Comparison of ENCODE assay signal across 19 cellular contexts in the genomic region with DNA sequence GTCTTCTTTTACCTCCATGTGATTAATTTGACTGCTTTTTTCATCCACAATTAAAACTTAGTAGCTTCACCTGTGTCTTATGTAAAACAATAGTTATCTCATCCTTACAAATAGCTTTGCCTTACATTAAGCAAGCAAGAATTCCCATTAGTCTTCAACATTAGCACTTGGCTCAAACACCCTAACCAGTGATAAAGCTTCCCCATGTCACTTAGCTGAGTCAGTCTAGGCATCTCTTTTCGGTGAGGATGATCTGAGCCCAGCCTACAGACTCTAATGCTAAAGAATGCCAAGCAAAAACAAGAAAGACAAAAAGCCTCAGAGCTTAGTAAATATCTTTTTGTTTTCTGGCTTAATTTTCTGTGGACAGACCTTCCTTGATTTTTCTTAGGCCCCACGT. TPM values are rescaled to one million over a fixed set of nuclear protein-coding genes. Genes with fewer than 3 reads are reported as not detected.
DNase-seq lines count a peak whose midpoint lies in the region; ATAC-seq and TF ChIP-seq lines count a peak whose summit lies in the region.
"Had no signal": no experiment of that assay in that cellular context is flagged by ENCODE, and none has a peak within 500 bp of the region (broad histone marks: within the 10 kb centered on the region; RNA-seq: fewer than 3 reads in every experiment).

No MANE protein-coding gene starts in this region.

- POLR2A ChIA-PET in SK-N-SH (lab: Yijun Ruan, JAX) = no interaction called here

- H3K9me3 Mint-ChIP-seq in natural killer cell treated with Interleukin-12 subunit alpha and Interleukin-12 subunit beta and Interleukin-15 and Interleukin-18, amount 100 ng/mL, for 72 hours = no peaks in the 10 kb centered on the region
- no peaks in the 10 kb centered on the region for H3K9me3 Mint-ChIP-seq in natural killer cell
- H3K9me3 Mint-ChIP-seq: activated CD4-positive, alpha-beta T cell treated with anti-CD3 and anti-CD28 coated beads, Interleukin-2, amount 10 ng/mL, durations not matched to agents 7 days and 5 days; activated naive CD4-positive, alpha-beta T cell treated with anti-CD3 and anti-CD28 coated beads for 36 hours; type B pancreatic cell had no signal

- DNase-seq in natural killer cell treated with Interleukin-12 subunit alpha and Interleukin-12 subunit beta and Interleukin-15 and Interleukin-18, amount 100 ng/mL, for 72 hours (ENCODE audit: low spot score) = no peak
- DNase-seq in natural killer cell (no peak), SK-N-SH (no peak), glomerular visceral epithelial cell (ENCODE audit: extremely low spot score) (peak; percentile 25), iPS-NIHi11 (ENCODE audit: low spot score) (no peak), DMS153 treated with DMSO at 0.1 percent for 48 hours (lab: John Stamatoyannopoulos, UW; ENCODE audit: unreplicated experiment) (no peak)
- DNase-seq: activated CD4-positive, alpha-beta T cell treated with anti-CD3 and anti-CD28 coated beads, Interleukin-2, amount 10 ng/mL, durations not matched to agents 7 days and 5 days; activated naive CD4-positive, alpha-beta T cell treated with anti-CD3 and anti-CD28 coated beads for 36 hours; left ventricle myocardium superior; NCI-H2029; NCI-H524; stimulated activated CD4-positive, alpha-beta T cell treated with anti-CD3 and anti-CD28 coated beads, Interleukin-12 subunit alpha, Interleukin-12 subunit beta, amount 100 ng/mL, for 4 hours; stimulated activated naive CD4-positive, alpha-beta T cell had no signal

- peak overlapping the region in 1 of 2 experiments; percentile 63; a peak in 3 of 4 replicates for H3K27ac ChIP-seq in SK-N-SH (ENCODE audit: low read depth in 2 of 2, low read length in 1 of 2)
- H3K27ac ChIP-seq: A549 had no signal

- peak overlapping the region; percentile 53 to 82 for H3K27ac Mint-ChIP-seq in natural killer cell treated with Interleukin-12 subunit alpha and Interleukin-12 subunit beta and Interleukin-15 and Interleukin-18, amount 100 ng/mL, for 72 hours
- peak overlapping the region in 1 of 2 donors; percentile 10 for H3K27ac Mint-ChIP-seq in natural killer cell
- H3K27ac Mint-ChIP-seq: activated CD4-positive, alpha-beta T cell treated with anti-CD3 and anti-CD28 coated beads, Interleukin-2, amount 10 ng/mL, durations not matched to agents 7 days and 5 days; activated naive CD4-positive, alpha-beta T cell treated with anti-CD3 and anti-CD28 coated beads for 36 hours; progenitor cell of endocrine pancreas; type B pancreatic cell had no signal

- no peak overlapping the region for H2AFZ ChIP-seq in SK-N-SH (ENCODE audit: low read depth)

- peak overlapping the region; percentile 56 for H3K4me2 ChIP-seq in SK-N-SH
- H3K4me2 ChIP-seq: A549 had no signal

- no peaks in the 10 kb centered on the region for H3K36me3 ChIP-seq in SK-N-SH (replicated peaks in 1 of 2; ENCODE audit: control insufficient read depth in 1 of 2, insufficient read depth in 2 of 2, low read length in 1 of 2)

- no peak overlapping the region for H3K4me3 Mint-ChIP-seq in natural killer cell treated with Interleukin-12 subunit alpha and Interleukin-12 subunit beta and Interleukin-15 and Interleukin-18, amount 100 ng/mL, for 72 hours
- no peak overlapping the region for H3K4me3 Mint-ChIP-seq in natural killer cell
- H3K4me3 Mint-ChIP-seq: activated CD4-positive, alpha-beta T cell treated with anti-CD3 and anti-CD28 coated beads, Interleukin-2, amount 10 ng/mL, durations not matched to agents 7 days and 5 days; activated naive CD4-positive, alpha-beta T cell treated with anti-CD3 and anti-CD28 coated beads for 36 hours; brain; type B pancreatic cell had no signal

- H4K20me1 ChIP-seq in SK-N-SH (ENCODE audit: insufficient read depth) = no peaks in the 10 kb centered on the region

- peaks cover 5 to 22% of the 10 kb centered on the region in 2 donors for H3K27me3 Mint-ChIP-seq in natural killer cell treated with Interleukin-12 subunit alpha and Interleukin-12 subunit beta and Interleukin-15 and Interleukin-18, amount 100 ng/mL, for 72 hours
- peaks cover 11 to 24% of the 10 kb centered on the region in 2 donors for H3K27me3 Mint-ChIP-seq in natural killer cell (ENCODE audit: low read depth in 2 of 2)
- H3K27me3 Mint-ChIP-seq: progenitor cell of endocrine pancreas had no signal

- no peak for ATAC-seq in natural killer cell treated with Interleukin-12 subunit alpha and Interleukin-12 subunit beta and Interleukin-15 and Interleukin-18, amount 100 ng/mL, for 72 hours
- ATAC-seq in natural killer cell (no peak), HG02610 (IDR thresholded peaks at IDR 0.05; ENCODE audit: unreplicated experiment) (no peak), GM18520 (IDR thresholded peaks at IDR 0.05; ENCODE audit: unreplicated experiment) (no peak)
- ATAC-seq: A549, left ventricle myocardium superior had no signal

- no peaks in the 10 kb centered on the region for H3K27me3 ChIP-seq in SK-N-SH (ENCODE audit: insufficient read depth)

- intact Hi-C loops in natural killer cell (cut with micrococcal nuclease) = no loop called here

- CTCF ChIA-PET in SK-N-SH (lab: Yijun Ruan, JAX) = interaction anchor here (3.2 kb wide), 1 partner anchor 30 kb away, joined by 13 read pairs; no protein-coding TSS in a partner anchor

- H3K4me3 ChIP-seq in SK-N-SH (ENCODE audit: low read depth in 2 of 2, low read length in 1 of 2) = no peak overlapping the region
- H3K4me3 ChIP-seq: A549 had no signal

- peak in 1 of 2 experiments; percentile 58; a peak in 1 of 4 replicates for TF ChIP-seq EP300 in SK-N-SH (IDR thresholded peaks at IDR 0.05; ENCODE audit: borderline replicate concordance in 1 of 2, low read depth in 1 of 2, low read length in 1 of 2)

- peaks cover 18% of the 10 kb centered on the region for H3F3A ChIP-seq in SK-N-SH (replicated peaks; ENCODE audit: insufficient read depth)

- no peaks in the 10 kb centered on the region for H3K79me2 ChIP-seq in SK-N-SH (ENCODE audit: insufficient read depth)

- no peaks in the 10 kb centered on the region for H3K9me2 ChIP-seq in SK-N-SH

- no peaks in the 10 kb centered on the region for H3K9me3 ChIP-seq in SK-N-SH

- H3K36me3 Mint-ChIP-seq in natural killer cell treated with Interleukin-12 subunit alpha and Interleukin-12 subunit beta and Interleukin-15 and Interleukin-18, amount 100 ng/mL, for 72 hours = no peaks in the 10 kb centered on the region
- H3K36me3 Mint-ChIP-seq in natural killer cell = no peaks in the 10 kb centered on the region
- H3K36me3 Mint-ChIP-seq: type B pancreatic cell had no signal

- TF ChIP-seq RAD21 in SK-N-SH (IDR thresholded peaks at IDR 0.05; ENCODE audit: low read length) = no peak

- H3K4me1 ChIP-seq in SK-N-SH (ENCODE audit: control insufficient read depth in 1 of 2, insufficient read depth in 2 of 2, low read depth in 1 of 2, low read length in 1 of 2) = peaks cover 0 to 5% of the 10 kb centered on the region in 2 experiments; a peak in 1 of 4 replicates
- H3K4me1 ChIP-seq: A549 had no signal

- 33% methylated on average over 2 of the region's 2 CpGs for WGBS in SK-N-SH (ENCODE audit: low lambda C conversion rate)

- peaks cover 12 to 16% of the 10 kb centered on the region in 2 donors for H3K4me1 Mint-ChIP-seq in natural killer cell treated with Interleukin-12 subunit alpha and Interleukin-12 subunit beta and Interleukin-15 and Interleukin-18, amount 100 ng/mL, for 72 hours (ENCODE audit: low read depth in 2 of 2)
- peaks cover 20 to 23% of the 10 kb centered on the region in 2 donors for H3K4me1 Mint-ChIP-seq in natural killer cell
- H3K4me1 Mint-ChIP-seq: brain had no signal

- TF ChIP-seq CTCF in natural killer cell (IDR thresholded peaks at IDR 0.05) (no peak), SK-N-SH (IDR thresholded peaks at IDR 0.05) (no peak)

- H3K9ac ChIP-seq in SK-N-SH = peak overlapping the region; percentile 4; the same call in 1 of the 2 replicates

TF ChIP-seq in SK-N-SH, 30 proteins besides CTCF, POLR2A, EP300 and RAD21 (continues in another document):
- TF ChIP-seq FOSL2 (IDR thresholded peaks at IDR 0.05; ENCODE audit: borderline replicate concordance, low read depth) (peak; percentile 67; the same call in 1 of the 2 replicates), MEF2A (IDR thresholded peaks at IDR 0.05; ENCODE audit: borderline replicate concordance, low read depth) (no peak), JUND (IDR thresholded peaks at IDR 0.05) (peak; percentile 59), ELF1 (IDR thresholded peaks at IDR 0.05) (no peak), NFIC (IDR thresholded peaks at IDR 0.05; ENCODE audit: borderline replicate concordance) (peak; percentile 67; the same call in 1 of the 2 replicates), TCF12 (IDR thresholded peaks at IDR 0.05) (peak; percentile 51)
- TF ChIP-seq, protein P1, sequence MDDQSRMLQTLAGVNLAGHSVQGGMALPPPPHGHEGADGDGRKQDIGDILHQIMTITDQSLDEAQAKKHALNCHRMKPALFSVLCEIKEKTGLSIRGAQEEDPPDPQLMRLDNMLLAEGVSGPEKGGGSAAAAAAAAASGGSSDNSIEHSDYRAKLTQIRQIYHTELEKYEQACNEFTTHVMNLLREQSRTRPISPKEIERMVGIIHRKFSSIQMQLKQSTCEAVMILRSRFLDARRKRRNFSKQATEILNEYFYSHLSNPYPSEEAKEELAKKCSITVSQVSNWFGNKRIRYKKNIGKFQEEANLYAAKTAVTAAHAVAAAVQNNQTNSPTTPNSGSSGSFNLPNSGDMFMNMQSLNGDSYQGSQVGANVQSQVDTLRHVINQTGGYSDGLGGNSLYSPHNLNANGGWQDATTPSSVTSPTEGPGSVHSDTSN (IDR thresholded peaks at IDR 0.05) = peak; percentile 69
- TF ChIP-seq, protein P2, sequence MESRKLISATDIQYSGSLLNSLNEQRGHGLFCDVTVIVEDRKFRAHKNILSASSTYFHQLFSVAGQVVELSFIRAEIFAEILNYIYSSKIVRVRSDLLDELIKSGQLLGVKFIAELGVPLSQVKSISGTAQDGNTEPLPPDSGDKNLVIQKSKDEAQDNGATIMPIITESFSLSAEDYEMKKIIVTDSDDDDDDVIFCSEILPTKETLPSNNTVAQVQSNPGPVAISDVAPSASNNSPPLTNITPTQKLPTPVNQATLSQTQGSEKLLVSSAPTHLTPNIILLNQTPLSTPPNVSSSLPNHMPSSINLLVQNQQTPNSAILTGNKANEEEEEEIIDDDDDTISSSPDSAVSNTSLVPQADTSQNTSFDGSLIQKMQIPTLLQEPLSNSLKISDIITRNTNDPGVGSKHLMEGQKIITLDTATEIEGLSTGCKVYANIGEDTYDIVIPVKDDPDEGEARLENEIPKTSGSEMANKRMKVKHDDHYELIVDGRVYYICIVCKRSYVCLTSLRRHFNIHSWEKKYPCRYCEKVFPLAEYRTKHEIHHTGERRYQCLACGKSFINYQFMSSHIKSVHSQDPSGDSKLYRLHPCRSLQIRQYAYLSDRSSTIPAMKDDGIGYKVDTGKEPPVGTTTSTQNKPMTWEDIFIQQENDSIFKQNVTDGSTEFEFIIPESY (IDR thresholded peaks at IDR 0.05; ENCODE audit: borderline replicate concordance, low read depth) = no peak

RNA-seq across cellular contexts. Expression of a gene that starts 26.1 kb away (rescaled TPM):
- under 1 TPM in 1 of 2 donors, not detected in 1; 0.76 TPM for total RNA-seq in natural killer cell treated with Interleukin-12 subunit alpha and Interleukin-12 subunit beta and Interleukin-15 and Interleukin-18, amount 100 ng/mL, for 72 hours
- total RNA-seq in natural killer cell = not detected
- 0.20 and 0.63 TPM in 2 replicates for polyA plus RNA-seq in SK-N-SH (2012; rRNA removed)
- polyA plus RNA-seq in SK-N-SH (2012; cell fraction: cytosol; rRNA removed) = 0.31 and 0.39 TPM in 2 replicates
- polyA plus RNA-seq in SK-N-SH (2012; cell fraction: nucleus; rRNA removed) = 0.85 and 1.2 TPM in 2 replicates
- total RNA-seq: left ventricle myocardium superior had no signal
